7 cellular contexts compared by ENCODE assay signal in the genomic region with DNA sequence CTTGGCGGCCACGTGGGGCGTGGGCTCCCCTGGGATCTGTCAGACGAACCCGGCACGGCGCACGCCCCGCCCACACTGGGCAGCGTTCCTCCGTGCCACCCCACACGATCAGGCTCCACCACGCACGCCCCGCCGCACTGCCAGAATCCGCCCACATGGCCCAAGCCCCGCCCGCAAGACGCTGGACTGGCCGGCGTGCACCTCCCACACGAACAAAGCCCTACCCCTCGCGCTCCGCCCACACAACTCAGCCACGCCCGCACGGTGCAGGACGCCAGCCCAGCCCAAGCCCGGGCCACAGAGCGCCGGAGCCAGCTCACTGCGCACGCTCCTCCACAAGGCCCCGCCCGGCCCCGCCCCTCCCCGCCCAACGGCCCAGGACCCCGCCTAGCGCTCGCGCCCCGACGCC. TPM values are rescaled to one million over a fixed set of nuclear protein-coding genes. Genes with fewer than 3 reads are reported as not detected.
DNase-seq lines count a peak whose midpoint lies in the region; ATAC-seq, FAIRE-seq and TF ChIP-seq lines count a peak whose summit lies in the region.

No MANE protein-coding gene starts in this region.

- RAD21 ChIA-PET in GM12878 (lab: Charles Lee; ENCODE audit: unreplicated experiment): no interaction called here

- H3K4me1 ChIP-seq in SJCRH30 (peaks cover 4% of the 10 kb centered on the region; the same call in 1 of the 2 replicates), GM12878 (ENCODE audit: control insufficient read depth, insufficient read depth, low read length) (peaks cover 10% of the 10 kb centered on the region), rectal smooth muscle tissue (ENCODE audit: control insufficient read depth, insufficient read depth, low read length) (peaks cover 3% of the 10 kb centered on the region)

- 0 out of 2 replicates have a peak, but pooled peaks cover 6% of the 10 kb centered on the region for H4K20me1 ChIP-seq in GM12878 (ENCODE audit: control insufficient read depth, insufficient read depth)

- H3K9ac ChIP-seq in GM12878 (ENCODE audit: control insufficient read depth, insufficient read depth, low read length): peak overlapping the region; percentile 44
- no peak overlapping the region for H3K9ac ChIP-seq in rectal smooth muscle tissue (ENCODE audit: low read length)

- WGBS in GM12878 (ENCODE audit: insufficient coverage, insufficient replicate concordance, low lambda C conversion rate, missing lambda C conversion rate): 2% methylated on average over 27 of the region's 46 CpGs

- SMC1A ChIA-PET in GM12878 (lab: Charles Lee; ENCODE audit: uncharacterized antibody, unreplicated experiment): interaction anchor here (1.4 kb wide), 1 partner anchor 19 kb away, joined by 3 read pairs; no protein-coding TSS in a partner anchor

- TF ChIP-seq POLR2A in GM12892 (IDR thresholded peaks at IDR 0.05; ENCODE audit: low read depth, low read length) (no peak), NB4 (IDR thresholded peaks at IDR 0.05; ENCODE audit: extremely low read depth, insufficient read length) (no peak), GM12878 (IDR thresholded peaks at IDR 0.05; ENCODE audit: low read depth, low read length) (no peak)

- POLR2A ChIA-PET in GM12878 (lab: Charles Lee): interaction anchor here (0.5 kb wide), 1 partner anchor 147 kb away, joined by 3 read pairs; no protein-coding TSS in a partner anchor

- H3K27me3 ChIP-seq in SJCRH30 (no peaks in the 10 kb centered on the region), GM12878 (replicated peaks in 1 of 2; ENCODE audit: control insufficient read depth in 2 of 2, insufficient read depth in 2 of 2, low read length in 1 of 2) (no peaks in the 10 kb centered on the region), rectal smooth muscle tissue (ENCODE audit: control insufficient read depth, insufficient read depth, low read length) (no peaks in the 10 kb centered on the region)

- H3K36me3 ChIP-seq in SJCRH30 (peaks cover 11% of the 10 kb centered on the region; the same call in 1 of the 2 replicates), GM12878 (ENCODE audit: control insufficient read depth in 2 of 2, insufficient read depth in 2 of 2, low read length in 1 of 2) (peaks cover 2 to 9% of the 10 kb centered on the region in 2 experiments; a peak in 3 of 4 replicates), rectal smooth muscle tissue (ENCODE audit: control insufficient read depth, insufficient read depth, low read length) (peaks cover 8% of the 10 kb centered on the region)

- peak; percentile 81 for ATAC-seq in HG02642 (IDR thresholded peaks at IDR 0.05; ENCODE audit: poor library complexity, unreplicated experiment)
- ATAC-seq in GM12878: peak; percentile 91

- intact Hi-C loops in GM12878 (cut with micrococcal nuclease; ENCODE audit: unreplicated experiment): no loop called here

- peak overlapping the region; percentile 69 for H2AFZ ChIP-seq in GM12878 (ENCODE audit: control insufficient read depth, low read depth, low read length)

- H3K4me3 ChIP-seq in NB4 (ENCODE audit: low read depth, low read length): peak overlapping the region; percentile 82
- H3K4me3 ChIP-seq in SJCRH30: peak overlapping the region; percentile 86
- peak overlapping the region; percentile 81 for H3K4me3 ChIP-seq in GM12878
- peak overlapping the region; percentile 87 for H3K4me3 ChIP-seq in rectal smooth muscle tissue (ENCODE audit: low read length)

- no peak for TF ChIP-seq CTCF in NB4 (IDR thresholded peaks at IDR 0.05; ENCODE audit: low read depth, low read length)
- no peak for TF ChIP-seq CTCF in GM12878 (IDR thresholded peaks at IDR 0.05 in 2 of 3, conservative IDR thresholded peaks at IDR 0.05 in 1 of 3; ENCODE audit: control insufficient read depth in 2 of 3, extremely low read depth in 1 of 3, insufficient read depth in 1 of 3, low read depth in 3 of 3, low read length in 3 of 3)

- H3K27ac ChIP-seq in SJCRH30 (peak overlapping the region; percentile 100), GM12878 (ENCODE audit: control insufficient read depth, insufficient read depth) (peak overlapping the region; percentile 42; the same call in 1 of the 2 replicates), rectal smooth muscle tissue (ENCODE audit: low read depth, low read length) (peak overlapping the region; percentile 100)

- BruUV-seq in GM12878 (replicated peaks; lab: Mats Ljungman, UMichigan): no TSS peak

- H3K4me2 ChIP-seq in GM12878 (ENCODE audit: control insufficient read depth, insufficient read depth): peak overlapping the region; percentile 95; the same call in 1 of the 2 replicates

- TF ChIP-seq EP300 in GM12878 (IDR thresholded peaks at IDR 0.05; ENCODE audit: borderline replicate concordance in 1 of 2, control insufficient read depth in 1 of 2, low read depth in 2 of 2, low read length in 2 of 2): no peak

- H3K79me2 ChIP-seq in GM12878 (ENCODE audit: control insufficient read depth, insufficient read depth, low read length): peaks cover 24% of the 10 kb centered on the region

- FAIRE-seq in GM12892 (lab: Jason Lieb, UNC): peak; percentile 98
- FAIRE-seq in GM12878 (lab: Jason Lieb, UNC): peak; percentile 75

- peak; percentile 85 for DNase-seq in GM12892 (ENCODE audit: insufficient read length)
- peak; percentile 99 for DNase-seq in NB4 (ENCODE audit: low read depth)
- DNase-seq in SJCRH30: peak; percentile 99
- peak; percentile 91 for DNase-seq in GM12878 (ENCODE audit: low read depth, low spot score)
- peak; percentile 96 to 100 for DNase-seq in hippocampal formation (lab: John Stamatoyannopoulos, UW)

- TF ChIP-seq RAD21 in GM12878 (IDR thresholded peaks at IDR 0.05; ENCODE audit: insufficient read depth, low read depth, low read length): no peak

- CTCF ChIA-PET in GM12878 (lab: Yijun Ruan, JAX): no interaction called here

- H3K9me3 ChIP-seq in SJCRH30 (replicated peaks) (no peaks in the 10 kb centered on the region), GM12878 (replicated peaks; ENCODE audit: control insufficient read depth, insufficient read depth, low read length) (no peaks in the 10 kb centered on the region; the same call in 2 of the 3 replicates)

- in situ Hi-C loops in GM12878 (cut with MboI): loop anchor here (5.0 kb wide), 1 partner anchor 409 kb away; no protein-coding TSS in a partner anchor

TF ChIP-seq in GM12878, 131 proteins besides CTCF, POLR2A, EP300 and RAD21 (continues in another document):
- TF ChIP-seq MXI1 (IDR thresholded peaks at IDR 0.05; ENCODE audit: low read depth, low read length) (peak; percentile 92), MEF2B (IDR thresholded peaks at IDR 0.05; ENCODE audit: partially characterized antibody, poor library complexity, severe bottlenecking) (peak; percentile 9)
- TF ChIP-seq, protein P1, sequence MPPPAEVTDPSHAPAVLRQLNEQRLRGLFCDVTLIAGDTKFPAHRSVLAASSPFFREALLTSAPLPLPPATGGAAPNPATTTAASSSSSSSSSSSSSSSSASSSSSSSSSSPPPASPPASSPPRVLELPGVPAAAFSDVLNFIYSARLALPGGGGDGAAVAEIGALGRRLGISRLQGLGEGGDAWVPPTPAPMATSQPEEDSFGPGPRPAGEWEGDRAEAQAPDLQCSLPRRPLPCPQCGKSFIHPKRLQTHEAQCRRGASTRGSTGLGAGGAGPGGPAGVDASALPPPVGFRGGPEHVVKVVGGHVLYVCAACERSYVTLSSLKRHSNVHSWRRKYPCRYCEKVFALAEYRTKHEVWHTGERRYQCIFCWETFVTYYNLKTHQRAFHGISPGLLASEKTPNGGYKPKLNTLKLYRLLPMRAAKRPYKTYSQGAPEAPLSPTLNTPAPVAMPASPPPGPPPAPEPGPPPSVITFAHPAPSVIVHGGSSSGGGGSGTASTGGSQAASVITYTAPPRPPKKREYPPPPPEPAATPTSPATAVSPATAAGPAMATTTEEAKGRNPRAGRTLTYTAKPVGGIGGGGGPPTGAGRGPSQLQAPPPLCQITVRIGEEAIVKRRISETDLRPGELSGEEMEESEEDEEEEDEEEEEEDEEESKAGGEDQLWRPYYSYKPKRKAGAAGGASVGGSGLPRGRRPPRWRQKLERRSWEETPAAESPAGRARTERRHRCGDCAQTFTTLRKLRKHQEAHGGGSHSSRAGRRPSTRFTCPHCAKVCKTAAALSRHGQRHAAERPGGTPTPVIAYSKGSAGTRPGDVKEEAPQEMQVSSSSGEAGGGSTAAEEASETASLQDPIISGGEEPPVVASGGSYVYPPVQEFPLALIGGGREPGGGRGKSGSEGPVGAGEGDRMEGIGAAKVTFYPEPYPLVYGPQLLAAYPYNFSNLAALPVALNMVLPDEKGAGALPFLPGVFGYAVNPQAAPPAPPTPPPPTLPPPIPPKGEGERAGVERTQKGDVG (CRISPR knock-in tag; IDR thresholded peaks at IDR 0.05): no peak
- TF ChIP-seq, protein P2, sequence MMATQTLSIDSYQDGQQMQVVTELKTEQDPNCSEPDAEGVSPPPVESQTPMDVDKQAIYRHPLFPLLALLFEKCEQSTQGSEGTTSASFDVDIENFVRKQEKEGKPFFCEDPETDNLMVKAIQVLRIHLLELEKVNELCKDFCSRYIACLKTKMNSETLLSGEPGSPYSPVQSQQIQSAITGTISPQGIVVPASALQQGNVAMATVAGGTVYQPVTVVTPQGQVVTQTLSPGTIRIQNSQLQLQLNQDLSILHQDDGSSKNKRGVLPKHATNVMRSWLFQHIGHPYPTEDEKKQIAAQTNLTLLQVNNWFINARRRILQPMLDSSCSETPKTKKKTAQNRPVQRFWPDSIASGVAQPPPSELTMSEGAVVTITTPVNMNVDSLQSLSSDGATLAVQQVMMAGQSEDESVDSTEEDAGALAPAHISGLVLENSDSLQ (IDR thresholded peaks at IDR 0.05): peak; percentile 52; the same call in 1 of the 2 replicates

RNA-seq across cellular contexts. Expression of gene TMEM18, which starts 0.6 kb away (rescaled TPM):
- polyA plus RNA-seq in GM12892 (2012; ENCODE audit: missing spikeins): 23.2 TPM
- 20.0 and 29.1 TPM in 2 replicates for total RNA-seq in SJCRH30 (2014; rRNA removed; shearing (Covaris generic))
- 30.6 and 33.9 TPM in 2 replicates for total RNA-seq in GM12878 (2013; cell fraction: nucleolus; rRNA removed)
- total RNA-seq in GM12878 (2014; rRNA removed): 11.2 and 12.7 TPM in 2 replicates
- total RNA-seq in GM12878 (2014; rRNA removed; fragmentation: Illumina TruSeq; extraction: Trizol): 17.6 and 21.8 TPM in 2 replicates
- total RNA-seq in GM12878 (2021): 22.3 and 23.7 TPM in 2 replicates
- 17.2 TPM for polyA plus RNA-seq in GM12878 (2011; ENCODE audit: low read depth)
- 33.8 and 44.1 TPM in 2 replicates for polyA plus RNA-seq in GM12878 (2011; rRNA removed)
- 20.6 and 21.7 TPM in 2 replicates for polyA plus RNA-seq in GM12878 (2011; cell fraction: cytosol; rRNA removed)
- 43.3 and 44.0 TPM in 2 replicates for polyA plus RNA-seq in GM12878 (2011; cell fraction: nucleus; rRNA removed)
- 22.5 and 24.7 TPM in 2 replicates for polyA plus RNA-seq in GM12878 (2012)
- 20.1 and 25.2 TPM in 2 replicates for polyA plus RNA-seq in GM12878 (2014; fragmentation: Illumina TruSeq; extraction: Trizol)
- polyA plus RNA-seq in GM12878 (2014; fragmentation: Nextera tagmentation; extraction: Ambion mirVana): 10 to 100 TPM; 52.0 to 56.3 TPM
- polyA plus RNA-seq in GM12878 (2014; rRNA removed): 14.5 and 14.9 TPM in 2 replicates
- polyA plus RNA-seq in GM12878 (2016; fragmentation: Nextera tagmentation; extraction: Ambion mirVana): 10 to 100 TPM; 26.8 to 27.0 TPM
- 15.7 and 21.1 TPM in 2 replicates for polyA minus RNA-seq in GM12878 (2011; rRNA and poly(A)+ RNA removed)
- polyA minus RNA-seq in GM12878 (2011; cell fraction: cytosol; rRNA and poly(A)+ RNA removed): 4.6 and 5.1 TPM in 2 replicates
- 14.6 and 25.4 TPM in 2 replicates for polyA minus RNA-seq in GM12878 (2011; cell fraction: nucleus; rRNA and poly(A)+ RNA removed)

Comparison
In these comparisons a context has a peak if more than half of its experiments do, and no peak if none do; other contexts are left out.
1. Peak in every context shown above with its lines: DNase-seq, ATAC-seq, H3K4me3 ChIP-seq and H3K27ac ChIP-seq.
2. H3K27ac ChIP-seq: peak in every context shown above with its lines; median percentile 100 in SJCRH30; 100 in rectal smooth muscle tissue; 42 in GM12878.